25 cellular contexts compared by ENCODE assay signal in the genomic region with DNA sequence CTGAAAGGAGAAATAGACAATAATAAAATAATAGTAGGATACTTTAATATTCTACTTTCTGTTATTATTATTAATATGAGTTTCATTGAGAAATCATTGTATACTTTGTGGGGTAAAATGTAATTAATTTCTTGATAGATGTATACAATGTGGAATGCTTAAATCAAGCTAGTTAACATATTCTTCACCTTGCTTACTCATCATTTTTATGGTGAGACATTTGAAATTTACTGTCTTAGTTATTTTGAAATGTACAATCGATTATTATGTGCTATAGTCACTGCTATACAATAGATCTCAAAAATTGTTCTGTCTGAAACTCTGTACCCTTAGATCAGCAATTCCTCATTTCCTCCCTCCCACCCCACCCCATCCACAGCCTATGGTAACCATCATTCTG.
DNase-seq lines count a peak whose midpoint lies in the region; ATAC-seq, FAIRE-seq and TF ChIP-seq lines count a peak whose summit lies in the region.
"Had no signal": no experiment of that assay in that cellular context is flagged by ENCODE, and none has a peak within 500 bp of the region (broad histone marks: within the 10 kb centered on the region; RNA-seq: fewer than 3 reads in every experiment).

No MANE protein-coding gene starts in this region.

- DNase-seq in HepG2 (ENCODE audit: low spot score) (no peak), right lobe of liver (no peak), K562 (ENCODE audit: extremely low read depth in 1 of 4, low spot score in 3 of 4) (no peak)
- DNase-seq: ACHN; BE2C; C1 segment of cervical spinal cord; CD4-positive, alpha-beta memory T cell; CD4-positive, CD25-positive, alpha-beta regulatory T cell; CD8-positive, alpha-beta memory T cell; COR-L47; DMS 273 treated with DMSO at 0.1 percent for 48 hours; DMS153; DMS53; DMS79; DND-41; EL; GDM1 had no signal

- ATAC-seq in HepG2 (no peak), right lobe of liver (no peak), K562 (no peak), GM18858 (IDR thresholded peaks at IDR 0.05; ENCODE audit: unreplicated experiment) (no peak), HG03520 (IDR thresholded peaks at IDR 0.05; ENCODE audit: unreplicated experiment) (no peak)
- ATAC-seq: GM12878 had no signal

- no peaks in the 10 kb centered on the region for H3K9me1 ChIP-seq in K562 (ENCODE audit: control insufficient read depth, insufficient read depth, low read length)

- intact Hi-C loops in HepG2 (cut with micrococcal nuclease; ENCODE audit: unreplicated experiment): no loop called here
- intact Hi-C loops in right lobe of liver (cut with DNase I): no loop called here
- intact Hi-C loops in K562 (cut with micrococcal nuclease): no loop called here

- TF ChIP-seq EP300 in HepG2 (IDR thresholded peaks at IDR 0.05; ENCODE audit: low read depth in 2 of 2, low read length in 2 of 2) (no peak), HepG2 (CRISPR knock-in tag; IDR thresholded peaks at IDR 0.05; ENCODE audit: borderline replicate concordance) (no peak), K562 (IDR thresholded peaks at IDR 0.05; ENCODE audit: low read length) (no peak)

- no peak for TF ChIP-seq POLR2A in HepG2 (IDR thresholded peaks at IDR 0.05; ENCODE audit: insufficient read depth in 1 of 2, low read depth in 2 of 2, low read length in 2 of 2)
- TF ChIP-seq POLR2A in right lobe of liver (IDR thresholded peaks at IDR 0.05): no peak
- no peak for TF ChIP-seq POLR2A in K562 (conservative IDR thresholded peaks at IDR 0.05)

- H2AFZ ChIP-seq in HepG2 (ENCODE audit: low read length) (no peak overlapping the region), K562 (ENCODE audit: low read depth, low read length) (no peak overlapping the region)

- TF ChIP-seq CTCF in HepG2 (CRISPR knock-in tag; IDR thresholded peaks at IDR 0.05): no peak
- no peak for TF ChIP-seq CTCF in right lobe of liver (IDR thresholded peaks at IDR 0.05)
- TF ChIP-seq CTCF in K562 (IDR thresholded peaks at IDR 0.05 in 2 of 3, conservative IDR thresholded peaks at IDR 0.05 in 1 of 3; ENCODE audit: insufficient read depth in 2 of 3, low read depth in 1 of 3, low read length in 3 of 3): no peak

- H3K9me3 ChIP-seq in HepG2 (ENCODE audit: low read length) (peaks cover 92% of the 10 kb centered on the region), right lobe of liver (no peaks in the 10 kb centered on the region), K562 (replicated peaks; ENCODE audit: control insufficient read depth, insufficient read depth, low read depth, low read length) (no peaks in the 10 kb centered on the region)
- H3K9me3 ChIP-seq: BE2C had no signal

- H3K4me1 ChIP-seq in HepG2 (ENCODE audit: insufficient read depth, low read length) (no peaks in the 10 kb centered on the region), right lobe of liver (no peaks in the 10 kb centered on the region), K562 (replicated peaks in 1 of 2; ENCODE audit: control insufficient read depth in 2 of 2, insufficient read depth in 2 of 2, low read length in 2 of 2) (no peaks in the 10 kb centered on the region)
- H3K4me1 ChIP-seq: BE2C, BLaER1 had no signal

- no peak overlapping the region for H3K27ac ChIP-seq in HepG2 (ENCODE audit: extremely low read length, insufficient read depth, low read length)
- H3K27ac ChIP-seq in right lobe of liver: no peak overlapping the region
- no peak overlapping the region for H3K27ac ChIP-seq in K562 (ENCODE audit: extremely low read depth, low read depth, low read length)
- H3K27ac ChIP-seq: 22Rv1, BLaER1 had no signal

- no peak overlapping the region for H3K4me3 ChIP-seq in HepG2 (replicated peaks in 1 of 3; ENCODE audit: insufficient read depth in 1 of 3, low read depth in 2 of 3, low read length in 3 of 3)
- H3K4me3 ChIP-seq in right lobe of liver: no peak overlapping the region
- H3K4me3 ChIP-seq in K562: no peak overlapping the region
- H3K4me3 ChIP-seq: BLaER1, GM12878 had no signal

- POLR2A ChIA-PET in HepG2 (lab: Yijun Ruan, JAX) (no interaction called here), K562 (lab: Yijun Ruan, JAX) (no interaction called here)

- H3K9ac ChIP-seq in HepG2 (ENCODE audit: insufficient read depth, low read depth, low read length): no peak overlapping the region
- no peak overlapping the region for H3K9ac ChIP-seq in K562 (ENCODE audit: insufficient read depth in 1 of 2, low read depth in 2 of 2, low read length in 2 of 2)
- H3K9ac ChIP-seq: BLaER1 had no signal

- H3K4me2 ChIP-seq in HepG2 (ENCODE audit: low read depth, low read length) (no peak overlapping the region), K562 (ENCODE audit: insufficient read depth, low read length) (no peak overlapping the region)
- H3K4me2 ChIP-seq: BLaER1 had no signal

- H4K20me1 ChIP-seq in HepG2 (ENCODE audit: insufficient read depth, low read length) (no peaks in the 10 kb centered on the region), K562 (replicated peaks; ENCODE audit: control insufficient read depth, insufficient read depth, low read length) (no peaks in the 10 kb centered on the region)
- H4K20me1 ChIP-seq: BLaER1 had no signal

- 4% methylated on average over 1 of the region's 1 CpG for WGBS in HepG2 (ENCODE audit: low lambda C conversion rate)
- WGBS in right lobe of liver (ENCODE audit: insufficient coverage, low coverage, low lambda C conversion rate, missing lambda C conversion rate): 88% methylated on average over 1 of the region's 1 CpG
- 8% methylated on average over 1 of the region's 1 CpG for WGBS in K562 (ENCODE audit: insufficient coverage, low coverage, missing lambda C conversion rate)

- TF ChIP-seq RAD21 in HepG2 (CRISPR knock-in tag; IDR thresholded peaks at IDR 0.05): no peak
- TF ChIP-seq RAD21 in K562 (CRISPR knock-in tag; conservative IDR thresholded peaks at IDR 0.05 in 1 of 2, IDR thresholded peaks at IDR 0.05 in 1 of 2): no peak

- no peak for FAIRE-seq in HepG2 (lab: Jason Lieb, UNC)
- no peak for FAIRE-seq in K562 (lab: Jason Lieb, UNC)
- FAIRE-seq: GM12878, GM12892, GM18507, GM19239 had no signal

- no peaks in the 10 kb centered on the region for H3K36me3 ChIP-seq in HepG2 (replicated peaks in 1 of 2; ENCODE audit: control insufficient read depth in 1 of 2, insufficient read depth in 2 of 2, low read length in 2 of 2)
- H3K36me3 ChIP-seq in right lobe of liver: no peaks in the 10 kb centered on the region
- H3K36me3 ChIP-seq in K562 (ENCODE audit: control insufficient read depth, insufficient read depth, low read length): no peaks in the 10 kb centered on the region
- H3K36me3 ChIP-seq: BE2C, BLaER1 had no signal

- no peaks in the 10 kb centered on the region for H3K79me2 ChIP-seq in HepG2 (ENCODE audit: insufficient read depth, low read length)
- no peaks in the 10 kb centered on the region for H3K79me2 ChIP-seq in K562 (ENCODE audit: control insufficient read depth, insufficient read depth, low read length)

- CTCF ChIA-PET in HepG2 (lab: Yijun Ruan, JAX; ENCODE audit: low intra/inter-chr PET ratio, low total read pairs): no interaction called here
- CTCF ChIA-PET in K562 (lab: Yijun Ruan, JAX; ENCODE audit: low intra/inter-chr PET ratio): interaction anchor here (0.6 kb wide), 1 partner anchor 522 kb away, joined by 3 read pairs; no protein-coding TSS in a partner anchor

- BruUV-seq in HepG2 (replicated peaks; lab: Mats Ljungman, UMichigan) (no TSS peak), K562 (replicated peaks; lab: Mats Ljungman, UMichigan) (no TSS peak)

- H3K27me3 ChIP-seq in HepG2 (ENCODE audit: control insufficient read depth in 1 of 2, insufficient read depth in 2 of 2, low read length in 2 of 2) (no peaks in the 10 kb centered on the region), right lobe of liver (no peaks in the 10 kb centered on the region), K562 (ENCODE audit: control insufficient read depth in 2 of 2, insufficient read depth in 2 of 2, low read length in 2 of 2) (no peaks in the 10 kb centered on the region)
- H3K27me3 ChIP-seq: BE2C, BLaER1 had no signal

- in situ Hi-C loops in HepG2 (cut with HindIII; ENCODE audit: extremely low pct_ligation_motif_present, low pct_unique_long_range_greater_than_20kb) (no loop called here), K562 (cut with MboI) (no loop called here)

TF ChIP-seq in HepG2, 621 proteins besides CTCF, POLR2A, EP300 and RAD21:
- peak; percentile 82 for TF ChIP-seq MAFF (IDR thresholded peaks at IDR 0.05; ENCODE audit: low read depth, low read length)
- no peak for TF ChIP-seq TBX2 (CRISPR knock-in tag; IDR thresholded peaks at IDR 0.05; ENCODE audit: borderline replicate concordance)
- peak; percentile 67 to 89 for TF ChIP-seq MAFK (conservative IDR thresholded peaks at IDR 0.05 in 1 of 2, IDR thresholded peaks at IDR 0.05 in 1 of 2; ENCODE audit: low read length in 2 of 2)

TF ChIP-seq in K562, 482 proteins besides CTCF, POLR2A, EP300 and RAD21 (continues in another document):
- no peak for TF ChIP-seq MYBL2 (IDR thresholded peaks at IDR 0.05; ENCODE audit: low read depth)
- no peak for TF ChIP-seq MYBL2 (CRISPR knock-in tag; IDR thresholded peaks at IDR 0.05; ENCODE audit: borderline replicate concordance)
- TF ChIP-seq, protein P1, sequence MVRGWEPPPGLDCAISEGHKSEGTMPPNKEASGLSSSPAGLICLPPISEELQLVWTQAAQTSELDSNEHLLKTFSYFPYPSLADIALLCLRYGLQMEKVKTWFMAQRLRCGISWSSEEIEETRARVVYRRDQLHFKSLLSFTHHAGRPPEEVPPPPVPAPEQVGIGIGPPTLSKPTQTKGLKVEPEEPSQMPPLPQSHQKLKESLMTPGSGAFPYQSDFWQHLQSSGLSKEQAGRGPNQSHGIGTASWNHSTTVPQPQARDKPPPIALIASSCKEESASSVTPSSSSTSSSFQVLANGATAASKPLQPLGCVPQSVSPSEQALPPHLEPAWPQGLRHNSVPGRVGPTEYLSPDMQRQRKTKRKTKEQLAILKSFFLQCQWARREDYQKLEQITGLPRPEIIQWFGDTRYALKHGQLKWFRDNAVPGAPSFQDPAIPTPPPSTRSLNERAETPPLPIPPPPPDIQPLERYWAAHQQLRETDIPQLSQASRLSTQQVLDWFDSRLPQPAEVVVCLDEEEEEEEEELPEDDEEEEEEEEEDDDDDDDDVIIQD (CRISPR knock-in tag; IDR thresholded peaks at IDR 0.05): no peak
- TF ChIP-seq EZH2 (IDR thresholded peaks at IDR 0.05; ENCODE audit: borderline replicate concordance, low read depth, low read length): no peak
- TF ChIP-seq MAFF (IDR thresholded peaks at IDR 0.05; ENCODE audit: low read length): peak; percentile 30; the same call in 1 of the 2 replicates
- peak; percentile 44; the same call in 1 of the 2 replicates for TF ChIP-seq MAFK (IDR thresholded peaks at IDR 0.05; ENCODE audit: low read length)
- TF ChIP-seq ZNF217 (CRISPR knock-in tag; IDR thresholded peaks at IDR 0.05): no peak
- no peak for TF ChIP-seq TBP (optimal IDR thresholded peaks at IDR 0.05; ENCODE audit: low read depth, low read length)
- TF ChIP-seq C11orf30 (IDR thresholded peaks at IDR 0.05; ENCODE audit: low read depth): 0 out of 2 replicates have a peak, but pooled peaks have one; percentile 48
- no peak for TF ChIP-seq SRF (CRISPR knock-in tag; IDR thresholded peaks at IDR 0.05)
- no peak for TF ChIP-seq NR1H2 (CRISPR knock-in tag; IDR thresholded peaks at IDR 0.05)
- peak; percentile 76; the same call in 1 of the 2 replicates for TF ChIP-seq ZNF316 (IDR thresholded peaks at IDR 0.05)
